8 cellular contexts compared by ENCODE assay signal in the genomic region with DNA sequence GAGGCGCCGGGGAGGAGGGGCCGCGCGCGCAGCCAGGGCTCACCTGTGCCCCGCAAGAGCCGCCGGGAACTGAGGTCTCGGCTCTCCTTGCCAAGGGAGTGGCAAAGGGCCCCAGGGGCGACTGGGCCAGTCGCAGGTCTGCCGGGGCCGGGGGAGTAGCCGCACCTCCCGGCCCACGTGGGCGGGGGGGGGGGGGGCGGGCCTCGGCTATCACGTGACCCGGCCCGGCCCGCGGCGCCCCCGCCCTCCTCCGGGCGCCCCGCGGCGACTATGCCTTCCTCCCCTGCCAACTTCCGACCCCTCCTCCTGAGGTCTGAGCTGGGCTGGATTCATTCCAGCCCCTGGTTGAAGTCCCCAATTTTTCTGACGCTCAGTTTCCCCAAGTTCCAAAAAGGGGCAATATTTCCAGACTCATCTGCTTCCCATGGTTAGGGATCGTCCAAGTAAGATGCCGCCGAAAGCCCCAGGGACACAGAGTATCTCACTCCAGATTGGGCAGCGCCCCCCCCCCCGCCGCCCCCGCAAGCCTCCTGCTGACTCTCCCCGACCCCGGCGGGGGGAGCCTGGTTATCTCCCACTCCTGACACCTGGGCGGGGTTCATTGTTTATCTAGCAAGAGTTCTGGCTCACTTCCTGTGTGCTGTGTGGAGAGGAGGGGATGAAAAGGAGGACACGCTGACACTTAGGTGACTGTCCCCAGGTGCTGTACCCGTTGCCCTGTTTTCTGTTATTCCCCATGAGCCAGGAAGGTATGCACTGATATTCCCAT. TPM values are rescaled to one million over a fixed set of nuclear protein-coding genes. Genes with fewer than 3 reads are reported as not detected.
DNase-seq lines count a peak whose midpoint lies in the region; ATAC-seq and TF ChIP-seq lines count a peak whose summit lies in the region.

Gene TMC6, minus strand, starts transcription at position 140 of the 769 bp plus-strand sequence. CDS start 1,923 bp downstream, outside the sequence.

- H3K9me3 Mint-ChIP-seq in activated T-helper 17 cell treated with anti-CD3 and anti-CD28 coated beads, Interleukin-2, amount 50 U/mL, for 72 hours: no peaks in the 10 kb centered on the region
- no peaks in the 10 kb centered on the region for H3K9me3 Mint-ChIP-seq in nephron progenitor cell

- peak within 1 kb of the TSS; percentile 42 to 49 for H3K4me3 ChIP-seq in foreskin fibroblast (ENCODE audit: low read depth in 1 of 2, low read length in 2 of 2)
- peak within 1 kb of the TSS; percentile 93 for H3K4me3 ChIP-seq in upper lobe of right lung

- H3K27ac ChIP-seq in upper lobe of right lung: peak within 1 kb of the TSS; percentile 86

- no peaks in the 10 kb centered on the region for H3K27me3 ChIP-seq in upper lobe of right lung

- peak; percentile 89 for DNase-seq in D341Med (ENCODE audit: low spot score)
- peak; percentile 84 for DNase-seq in OCI-M1 (lab: John Stamatoyannopoulos, UW)
- DNase-seq in foreskin fibroblast: no peak
- peak; percentile 64 for DNase-seq in nephron progenitor cell
- DNase-seq in upper lobe of right lung: peak; percentile 91
- no peak for DNase-seq in ecto neural progenitor cell (ENCODE audit: low spot score)

- peak within 1 kb of the TSS; percentile 99 for H3K4me3 Mint-ChIP-seq in activated T-helper 17 cell treated with anti-CD3 and anti-CD28 coated beads, Interleukin-2, amount 50 U/mL, for 72 hours
- H3K4me3 Mint-ChIP-seq in nephron progenitor cell: peak within 1 kb of the TSS; percentile 90

- no peaks in the 10 kb centered on the region for H3K9me3 ChIP-seq in upper lobe of right lung

- ATAC-seq in HG03045 (IDR thresholded peaks at IDR 0.05; ENCODE audit: unreplicated experiment) (peak; percentile 27), upper lobe of right lung (peak; percentile 68)
- ATAC-seq in activated T-helper 17 cell treated with anti-CD3 and anti-CD28 coated beads, Interleukin-2, amount 50 U/mL, for 72 hours (replicated peaks): peak; percentile 55

- peaks cover 79% of the 10 kb centered on the region for H3K36me3 Mint-ChIP-seq in activated T-helper 17 cell treated with anti-CD3 and anti-CD28 coated beads, Interleukin-2, amount 50 U/mL, for 72 hours (ENCODE audit: low read depth)
- H3K36me3 Mint-ChIP-seq in nephron progenitor cell (ENCODE audit: low read depth): peaks cover 2% of the 10 kb centered on the region

- intact Hi-C loops in upper lobe of right lung (cut with DNase I): no loop called here

- peaks cover 63% of the 10 kb centered on the region for H3K4me1 ChIP-seq in upper lobe of right lung

- H3K27me3 Mint-ChIP-seq in activated T-helper 17 cell treated with anti-CD3 and anti-CD28 coated beads, Interleukin-2, amount 50 U/mL, for 72 hours: no peaks in the 10 kb centered on the region
- peaks cover 19% of the 10 kb centered on the region for H3K27me3 Mint-ChIP-seq in nephron progenitor cell (ENCODE audit: low read depth, poor library complexity)

- peaks cover 25% of the 10 kb centered on the region for H3K36me3 ChIP-seq in upper lobe of right lung

- peak within 1 kb of the TSS; percentile 81 for H3K27ac Mint-ChIP-seq in activated T-helper 17 cell treated with anti-CD3 and anti-CD28 coated beads, Interleukin-2, amount 50 U/mL, for 72 hours
- H3K27ac Mint-ChIP-seq in nephron progenitor cell: peak within 1 kb of the TSS; percentile 90

- peaks cover 14% of the 10 kb centered on the region for H3K4me1 Mint-ChIP-seq in activated T-helper 17 cell treated with anti-CD3 and anti-CD28 coated beads, Interleukin-2, amount 50 U/mL, for 72 hours
- H3K4me1 Mint-ChIP-seq in nephron progenitor cell: peaks cover 37% of the 10 kb centered on the region

- TF ChIP-seq CTCF in foreskin fibroblast (IDR thresholded peaks at IDR 0.05; ENCODE audit: low read depth, low read length) (no peak), nephron progenitor cell (IDR thresholded peaks at IDR 0.05) (no peak), upper lobe of right lung (IDR thresholded peaks at IDR 0.05) (no peak)

RNA-seq across cellular contexts. Expression of gene TMC6, which starts in this region (rescaled TPM):
- total RNA-seq in activated T-helper 17 cell treated with anti-CD3 and anti-CD28 coated beads, Interleukin-2, amount 50 U/mL, for 72 hours: 100 to 1,000 TPM; 165 to 351 TPM
- total RNA-seq in upper lobe of right lung: 176 TPM

Comparison
In these comparisons a context has a peak if more than half of its experiments do, and no peak if none do; other contexts are left out.
1. DNase-seq: peak in D341Med (single experiment), OCI-M1 (single experiment), nephron progenitor cell (single experiment) and upper lobe of right lung (single experiment); none in foreskin fibroblast (0 of 2) and ecto neural progenitor cell (single experiment).
2. Peak in every context shown above with its lines, with median percentiles within 50 percentile points of each other: ATAC-seq.